19 cellular contexts compared by ENCODE assay signal in the genomic region with DNA sequence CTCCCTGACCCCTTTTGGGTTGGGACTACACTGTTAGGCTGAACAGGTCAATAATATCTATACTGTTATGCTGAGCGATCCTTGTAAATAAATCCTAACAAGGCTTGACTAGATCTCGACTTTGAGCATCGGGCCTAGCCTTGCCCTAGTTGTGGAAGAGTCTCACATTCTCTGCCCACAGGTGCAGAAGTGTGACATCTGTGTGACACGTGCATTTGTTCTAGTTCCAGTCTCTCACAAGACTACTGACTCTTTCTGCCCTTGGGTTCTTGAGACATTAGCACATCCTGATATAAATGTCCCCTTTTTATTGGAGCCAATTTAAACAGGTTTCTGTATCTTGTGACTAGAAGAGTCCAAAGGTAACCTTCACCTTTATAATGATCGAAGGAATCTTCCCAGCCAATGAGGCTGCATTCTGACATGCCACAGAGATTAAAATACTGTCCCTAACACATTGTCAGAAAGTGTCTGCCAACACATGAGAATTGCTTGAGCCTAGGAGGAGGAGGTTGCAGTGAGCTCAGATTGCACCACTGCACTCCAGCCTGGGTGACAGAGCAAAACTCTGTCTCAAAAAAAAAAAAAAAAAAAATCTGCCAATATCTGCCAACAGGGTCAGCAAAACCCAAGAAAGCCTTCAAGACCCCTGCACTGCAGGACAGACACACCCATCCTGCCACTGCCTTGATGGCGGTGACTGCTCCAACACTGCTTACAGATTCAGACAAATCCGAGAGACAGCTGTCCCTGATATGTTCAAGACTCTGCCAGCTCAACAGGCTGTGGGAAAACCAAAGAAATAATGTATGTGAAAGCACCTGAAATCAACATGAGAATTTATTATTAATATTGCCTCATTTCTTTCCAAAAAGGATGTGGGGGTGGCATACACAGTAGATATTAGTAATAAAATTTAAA. TPM values are rescaled to one million over a fixed set of nuclear protein-coding genes. Genes with fewer than 3 reads are reported as not detected.
DNase-seq lines count a peak whose midpoint lies in the region; ATAC-seq and TF ChIP-seq lines count a peak whose summit lies in the region.
"Had no signal": no experiment of that assay in that cellular context is flagged by ENCODE, and none has a peak within 500 bp of the region (broad histone marks: within the 10 kb centered on the region; RNA-seq: fewer than 3 reads in every experiment).

No MANE protein-coding gene starts in this region.

- intact Hi-C loops in right cardiac atrium (cut with DNase I): no loop called here

- H3K27ac ChIP-seq in RWPE2 (ENCODE audit: poor library complexity, severe bottlenecking) (peak overlapping the region; percentile 53), right cardiac atrium (ENCODE audit: low read length) (peak overlapping the region; percentile 46), skin epidermis (peak overlapping the region in 19 of 21 experiments; percentile 9 to 86 (median 71))

- no peak overlapping the region for H3K4me3 ChIP-seq in RWPE2 (ENCODE audit: severe bottlenecking)
- H3K4me3 ChIP-seq in right cardiac atrium (ENCODE audit: low read length): no peak overlapping the region
- H3K4me3 ChIP-seq in skin epidermis: no peak overlapping the region
- H3K4me3 ChIP-seq: cardiac muscle cell, GM23338 had no signal

- TF ChIP-seq CTCF in RWPE2 (IDR thresholded peaks at IDR 0.05; ENCODE audit: poor library complexity, severe bottlenecking): no peak

- no peak overlapping the region for H3K4me3 Mint-ChIP-seq in activated T-cell treated with anti-CD3 and anti-CD28 coated beads, Interleukin-2, amount 50 U/mL, for 24 hours
- H3K4me3 Mint-ChIP-seq: activated CD8-positive, alpha-beta memory T cell treated with anti-CD3 and anti-CD28 coated beads, Interleukin-2, amount 10 ng/mL, durations not matched to agents 7 days and 5 days; GM23338; T-cell; WTC11 had no signal

- peaks cover 8% of the 10 kb centered on the region for H3K4me1 Mint-ChIP-seq in activated T-cell treated with anti-CD3 and anti-CD28 coated beads, Interleukin-2, amount 50 U/mL, for 24 hours (ENCODE audit: low read depth)
- H3K4me1 Mint-ChIP-seq: activated CD8-positive, alpha-beta memory T cell treated with anti-CD3 and anti-CD28 coated beads, Interleukin-2, amount 10 ng/mL, durations not matched to agents 7 days and 5 days had no signal

- H3K27me3 ChIP-seq in RWPE2 (ENCODE audit: insufficient read depth, poor library complexity, severe bottlenecking): no peaks in the 10 kb centered on the region
- no peaks in the 10 kb centered on the region for H3K27me3 ChIP-seq in right cardiac atrium (ENCODE audit: control insufficient read depth, insufficient read depth)
- H3K27me3 ChIP-seq: cardiac muscle cell had no signal

- no peaks in the 10 kb centered on the region for H3K9me3 ChIP-seq in RWPE2 (ENCODE audit: severe bottlenecking)
- no peaks in the 10 kb centered on the region for H3K9me3 ChIP-seq in right cardiac atrium (ENCODE audit: control insufficient read depth, low read length)

- peaks cover 9% of the 10 kb centered on the region for H3K4me1 ChIP-seq in RWPE2 (ENCODE audit: insufficient read depth, poor library complexity, severe bottlenecking)
- peaks cover 2% of the 10 kb centered on the region for H3K4me1 ChIP-seq in right cardiac atrium (ENCODE audit: control insufficient read depth, insufficient read depth, low read length)

- 80% methylated on average over 7 of the region's 7 CpGs for WGBS in right cardiac atrium

- no peaks in the 10 kb centered on the region for H3K27me3 Mint-ChIP-seq in activated T-cell treated with anti-CD3 and anti-CD28 coated beads, Interleukin-2, amount 50 U/mL, for 24 hours
- H3K27me3 Mint-ChIP-seq: T-cell had no signal

- no peaks in the 10 kb centered on the region for H3K9me3 Mint-ChIP-seq in activated T-cell treated with anti-CD3 and anti-CD28 coated beads, Interleukin-2, amount 50 U/mL, for 24 hours
- H3K9me3 Mint-ChIP-seq: GM23338, T-cell had no signal

- ATAC-seq in RWPE2 (ENCODE audit: low read depth) (no peak), right cardiac atrium (no peak), GM21723 (IDR thresholded peaks at IDR 0.05; ENCODE audit: unreplicated experiment) (no peak)
- ATAC-seq: activated CD8-positive, alpha-beta memory T cell treated with anti-CD3 and anti-CD28 coated beads, Interleukin-2, amount 10 ng/mL, durations not matched to agents 7 days and 5 days; activated naive CD4-positive, alpha-beta T cell treated with anti-CD3 and anti-CD28 coated beads, Interleukin-2, amount 50 U/mL, for 72 hours; GM23338; HepG2; stimulated activated naive CD8-positive, alpha-beta T cell treated with anti-CD3 and anti-CD28 coated beads, Interleukin-15, Interleukin-2, amounts not matched to agents 100 U/mL and 50 U/mL, for 24 hours; WTC11 had no signal

- DNase-seq in DMS79 (lab: John Stamatoyannopoulos, UW): peak; percentile 4
- no peak for DNase-seq in RWPE2 (ENCODE audit: low spot score)
- DNase-seq in right cardiac atrium: no peak
- no peak for DNase-seq in activated T-cell treated with anti-CD3 and anti-CD28 coated beads, Interleukin-2, amount 50 U/mL, for 24 hours
- DNase-seq in kidney tubule cell (ENCODE audit: low spot score): no peak
- DNase-seq in NCI-H748 treated with DMSO at 0.1 percent for 48 hours (lab: John Stamatoyannopoulos, UW): no peak
- DNase-seq: activated CD8-positive, alpha-beta memory T cell treated with anti-CD3 and anti-CD28 coated beads, Interleukin-2, amount 10 ng/mL, durations not matched to agents 7 days and 5 days; AML-193; NCI-H1092; NCI-H446 treated with DMSO at 0.1 percent for 48 hours; stimulated activated naive CD8-positive, alpha-beta T cell treated with anti-CD3 and anti-CD28 coated beads, Interleukin-15, Interleukin-2, amounts not matched to agents 100 U/mL and 50 U/mL, for 24 hours; T-cell had no signal

- H3K36me3 Mint-ChIP-seq in activated T-cell treated with anti-CD3 and anti-CD28 coated beads, Interleukin-2, amount 50 U/mL, for 24 hours (ENCODE audit: low read depth): no peaks in the 10 kb centered on the region
- H3K36me3 Mint-ChIP-seq: activated CD8-positive, alpha-beta memory T cell treated with anti-CD3 and anti-CD28 coated beads, Interleukin-2, amount 10 ng/mL, durations not matched to agents 7 days and 5 days; activated naive CD4-positive, alpha-beta T cell treated with anti-CD3 and anti-CD28 coated beads, Interleukin-2, amount 50 U/mL, for 72 hours; T-cell; WTC11 had no signal

- H3K36me3 ChIP-seq in RWPE2 (ENCODE audit: low read depth): no peaks in the 10 kb centered on the region
- H3K36me3 ChIP-seq: cardiac muscle cell had no signal

- H3K27ac Mint-ChIP-seq in activated T-cell treated with anti-CD3 and anti-CD28 coated beads, Interleukin-2, amount 50 U/mL, for 24 hours: no peak overlapping the region
- H3K27ac Mint-ChIP-seq: activated CD8-positive, alpha-beta memory T cell treated with anti-CD3 and anti-CD28 coated beads, Interleukin-2, amount 10 ng/mL, durations not matched to agents 7 days and 5 days; activated naive CD4-positive, alpha-beta T cell treated with anti-CD3 and anti-CD28 coated beads, Interleukin-2, amount 50 U/mL, for 72 hours; GM23338; WTC11 had no signal

RNA-seq across cellular contexts. Expression of gene PSEN2, which starts 56.5 kb away (rescaled TPM):
- 10 to 100 TPM; 17.2 to 25.8 (median 20.3) TPM for total RNA-seq in right cardiac atrium
- 15.4 TPM for polyA plus RNA-seq in right cardiac atrium
